In the genomic region with DNA sequence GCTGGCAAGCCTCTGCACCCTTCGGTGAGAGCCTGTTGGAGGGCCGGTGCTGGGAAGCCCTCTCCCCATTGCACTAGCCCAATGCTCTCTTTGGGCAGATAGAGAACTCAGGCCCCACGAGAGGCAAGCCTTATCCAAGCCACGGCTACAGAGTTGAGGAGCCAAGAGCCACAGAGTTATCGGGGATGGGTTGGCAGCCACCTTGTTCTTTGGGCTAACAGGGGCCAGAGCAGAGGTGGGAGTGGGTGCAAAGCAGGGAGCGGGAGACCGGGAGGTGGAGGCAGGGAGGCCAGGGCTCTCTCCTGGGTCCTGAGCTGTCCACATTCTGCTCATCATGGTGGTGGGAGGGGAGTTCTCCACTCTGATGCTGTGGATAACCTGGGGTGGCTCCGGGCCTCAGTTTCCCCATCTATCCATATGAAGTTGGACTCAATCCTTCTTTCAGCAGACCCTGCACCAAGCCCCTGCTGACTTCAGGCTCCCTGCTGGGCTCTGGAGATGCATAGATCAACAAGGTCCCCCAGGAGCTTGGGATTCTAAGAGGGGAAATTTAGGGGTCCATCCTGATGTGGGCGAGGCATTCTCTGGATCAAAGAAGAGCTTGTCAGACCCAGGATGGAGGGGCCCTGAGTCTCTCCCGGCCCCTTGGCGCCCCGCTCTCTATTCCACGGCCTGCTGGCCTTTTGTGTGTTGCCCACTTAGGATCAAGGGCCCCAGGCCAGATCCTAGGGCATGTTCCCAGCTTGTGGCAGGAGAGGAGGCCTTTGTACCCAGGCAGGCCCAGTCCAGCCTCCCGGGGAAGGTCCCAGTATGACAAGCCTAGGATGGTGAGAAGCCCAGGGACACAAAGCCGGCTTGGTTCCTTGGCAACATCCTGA, we compare ENCODE assay signal across 13 cellular contexts. TPM values are rescaled to one million over a fixed set of nuclear protein-coding genes. Genes with fewer than 3 reads are reported as not detected.
DNase-seq lines count a peak whose midpoint lies in the region; ATAC-seq and TF ChIP-seq lines count a peak whose summit lies in the region.
"Had no signal": no experiment of that assay in that cellular context is flagged by ENCODE, and none has a peak within 500 bp of the region (broad histone marks: within the 10 kb centered on the region; RNA-seq: fewer than 3 reads in every experiment).

No MANE protein-coding gene starts in this region.

- H3K14ac ChIP-seq in H9 (ENCODE audit: insufficient read depth, low read length) (no peak overlapping the region), mesenchymal stem cell (ENCODE audit: low read length in 2 of 2) (no peak overlapping the region)

- no peaks in the 10 kb centered on the region for H4K20me1 ChIP-seq in H9 (ENCODE audit: control insufficient read depth, insufficient read depth, insufficient read length)

- H3K4ac ChIP-seq in H9 (ENCODE audit: low read depth, low read length) (no peak overlapping the region), mesenchymal stem cell (ENCODE audit: low read depth in 1 of 2, low read length in 2 of 2) (no peak overlapping the region)

- H3K18ac ChIP-seq in H9 (ENCODE audit: insufficient read length, low read depth, low read length) (no peak overlapping the region), mesenchymal stem cell (ENCODE audit: low read depth in 1 of 2, low read length in 2 of 2) (no peak overlapping the region)

- H4K91ac ChIP-seq in H9 (ENCODE audit: insufficient read length, low read depth, low read length) (no peak overlapping the region), mesenchymal stem cell (ENCODE audit: low read length) (no peak overlapping the region)

- no peak overlapping the region for H3K9ac ChIP-seq in H9 (ENCODE audit: extremely low read depth, insufficient read length, low read length)
- H3K9ac ChIP-seq in colonic mucosa (ENCODE audit: low read depth in 2 of 2, low read length in 2 of 2), result peak overlapping the region; percentile 27 to 65
- no peak overlapping the region for H3K9ac ChIP-seq in mesenchymal stem cell (ENCODE audit: low read length)

- H3K4me1 ChIP-seq in H9 (ENCODE audit: insufficient read depth, low read length), result peaks cover 3% of the 10 kb centered on the region; the same call in 1 of the 2 replicates
- H3K4me1 ChIP-seq in colonic mucosa, result no peaks in the 10 kb centered on the region
- peaks cover 16% of the 10 kb centered on the region for H3K4me1 ChIP-seq in mesenchymal stem cell (ENCODE audit: control insufficient read depth, insufficient read depth, low read depth, low read length)

- DNase-seq in H9 (no peak), colonic mucosa (peak; percentile 55), mesenchymal stem cell (no peak), NCI-H2029 treated with DMSO at 0.1 percent for 48 hours (lab: John Stamatoyannopoulos, UW) (no peak), sciatic nerve (ENCODE audit: low spot score) (no peak), RPMI8226 (no peak)
- DNase-seq in activated CD4-positive, CD25-positive, alpha-beta regulatory T cell treated with anti-CD3 and anti-CD28 coated beads, Interleukin-2, amount 50 U/mL, for 72 hours, result no peak
- DNase-seq: activated gamma-delta T cell treated with Interleukin-2 at 50 U/mL for 16 hours had no signal

- peak overlapping the region; percentile 14 for H3K4me2 ChIP-seq in H9 (ENCODE audit: insufficient read depth, insufficient read length, low read length)
- H3K4me2 ChIP-seq in mesenchymal stem cell (ENCODE audit: low read length, poor library complexity, severe bottlenecking), result peak overlapping the region; percentile 64

- intact Hi-C loops in colonic mucosa (cut with DNase I), result no loop called here
- intact Hi-C loops in sciatic nerve (cut with DNase I), result no loop called here

- H4K8ac ChIP-seq in H9 (replicated peaks; ENCODE audit: insufficient read length, low read depth, low read length) (no peak overlapping the region), mesenchymal stem cell (ENCODE audit: low read length) (no peak overlapping the region)

- peaks cover 18 to 25% of the 10 kb centered on the region in 2 experiments for H3K4me1 Mint-ChIP-seq in H9

- H3K4me3 Mint-ChIP-seq in H9, result peak overlapping the region in 1 of 2 experiments; percentile 68; a peak in 2 of 5 replicates

- H2AK5ac ChIP-seq in H9 (ENCODE audit: insufficient read length, low read length) (no peak overlapping the region), mesenchymal stem cell (ENCODE audit: low read length, severe bottlenecking) (peak overlapping the region; percentile 27)

- H4K5ac ChIP-seq in H9 (ENCODE audit: insufficient read length, low read depth, low read length), result no peak overlapping the region

- H3K23ac ChIP-seq in H9 (ENCODE audit: insufficient read length, low read depth, low read length) (no peak overlapping the region), mesenchymal stem cell (ENCODE audit: low read length in 2 of 2) (no peak overlapping the region)

- H3K79me2 ChIP-seq in H9 (ENCODE audit: insufficient read depth, low read length), result no peaks in the 10 kb centered on the region

- H3K27ac ChIP-seq in H9 (ENCODE audit: insufficient read length, low read depth, low read length) (no peak overlapping the region), colonic mucosa (no peak overlapping the region), mesenchymal stem cell (ENCODE audit: low read length, poor library complexity, severe bottlenecking) (peak overlapping the region; percentile 82), skin epidermis (peak overlapping the region in 14 of 21 experiments; percentile 15 to 85 (median 67))
- H3K27ac ChIP-seq: C4-2B had no signal

- no peaks in the 10 kb centered on the region for H3K23me2 ChIP-seq in H9 (ENCODE audit: insufficient read length, low read depth, low read length, poor library complexity, severe bottlenecking)

- no peaks in the 10 kb centered on the region for H3K27me3 ChIP-seq in H9 (ENCODE audit: insufficient read depth, low read length)
- no peaks in the 10 kb centered on the region for H3K27me3 ChIP-seq in colonic mucosa
- peaks cover 0 to 48% of the 10 kb centered on the region in 2 experiments for H3K27me3 ChIP-seq in mesenchymal stem cell (ENCODE audit: control insufficient read depth in 1 of 2, insufficient read depth in 1 of 2, low read length in 2 of 2)

- no peak overlapping the region for H3K27ac Mint-ChIP-seq in H9

- no peaks in the 10 kb centered on the region for H3K9me3 Mint-ChIP-seq in H9

- H2BK5ac ChIP-seq in H9 (ENCODE audit: insufficient read length, low read length) (no peak overlapping the region), mesenchymal stem cell (ENCODE audit: low read depth, low read length, poor library complexity, severe bottlenecking) (no peak overlapping the region)

- H3K27me3 Mint-ChIP-seq in H9 (ENCODE audit: low read depth), result peaks cover 2% of the 10 kb centered on the region; the same call in 1 of the 2 replicates

- H3K56ac ChIP-seq in H9 (ENCODE audit: insufficient read length, low read depth, low read length), result no peak overlapping the region

- H3K36me3 ChIP-seq in colonic mucosa, result no peaks in the 10 kb centered on the region
- H3K36me3 ChIP-seq in mesenchymal stem cell (ENCODE audit: control insufficient read depth in 1 of 2, insufficient read depth in 2 of 2, low read depth in 1 of 2, low read length in 2 of 2), result peaks cover 0 to under 1% of the 10 kb centered on the region in 2 experiments

- H3K79me1 ChIP-seq in H9 (ENCODE audit: insufficient read depth, low read depth, low read length, poor library complexity, severe bottlenecking) (no peaks in the 10 kb centered on the region), mesenchymal stem cell (replicated peaks; ENCODE audit: low read length, poor library complexity, severe bottlenecking) (peaks cover 8% of the 10 kb centered on the region)

- ATAC-seq in sciatic nerve, result no peak

- no peak overlapping the region for H2BK20ac ChIP-seq in H9 (ENCODE audit: low read depth, low read length, poor library complexity, severe bottlenecking)

- H2BK120ac ChIP-seq in H9 (ENCODE audit: low read depth, low read length, poor library complexity, severe bottlenecking) (no peak overlapping the region), mesenchymal stem cell (ENCODE audit: low read depth, low read length) (no peak overlapping the region)

- H3K4me3 ChIP-seq in colonic mucosa, result peak overlapping the region; percentile 26
- H3K4me3 ChIP-seq in mesenchymal stem cell (ENCODE audit: insufficient read depth in 1 of 2, low read depth in 1 of 2, low read length in 2 of 2), result peak overlapping the region in 1 of 2 experiments; percentile 58
- H3K4me3 ChIP-seq in skin epidermis, result peak overlapping the region in 6 of 7 experiments; percentile 21 to 52 (median 40)

- H3T11ph ChIP-seq in H9 (ENCODE audit: low read length), result no peak overlapping the region

- no peak overlapping the region for H2AFZ ChIP-seq in H9 (ENCODE audit: low read length)
- H2AFZ ChIP-seq in mesenchymal stem cell (ENCODE audit: low read depth, low read length), result no peak overlapping the region

- H3K36me3 Mint-ChIP-seq in H9 (ENCODE audit: insufficient read depth in 1 of 3, low read depth in 3 of 3), result no peaks in the 10 kb centered on the region

- H3K9me3 ChIP-seq in H9 (ENCODE audit: control insufficient read depth, low read depth, low read length), result no peaks in the 10 kb centered on the region
- H3K9me3 ChIP-seq in colonic mucosa, result no peaks in the 10 kb centered on the region
- H3K9me3 ChIP-seq in mesenchymal stem cell (ENCODE audit: control insufficient read depth, low read length), result no peaks in the 10 kb centered on the region

- H2BK12ac ChIP-seq in H9 (ENCODE audit: insufficient read length, low read depth, low read length), result no peak overlapping the region
- H2BK12ac ChIP-seq in mesenchymal stem cell (ENCODE audit: low read length in 2 of 2), result peak overlapping the region in 1 of 2 experiments; percentile 21

- H2BK15ac ChIP-seq in H9 (ENCODE audit: low read depth, low read length) (no peak overlapping the region), mesenchymal stem cell (ENCODE audit: low read depth, poor library complexity, severe bottlenecking) (peak overlapping the region; percentile 38)

- WGBS in H9 (ENCODE audit: extremely low coverage, insufficient read length, low lambda C conversion rate), result no CpG with 5 or more reads among the region's 15 CpGs
- WGBS in mesenchymal stem cell, result 77% methylated on average over 14 of the region's 15 CpGs

- TF ChIP-seq CTCF in H9 (conservative IDR thresholded peaks at IDR 0.05), result no peak
- TF ChIP-seq CTCF in colonic mucosa (IDR thresholded peaks at IDR 0.05), result no peak

RNA-seq across cellular contexts. Expression of gene CX3CL1, which starts 0.6 kb away (rescaled TPM):
- total RNA-seq in H9 (2021) (1.6 and 1.7 TPM in 2 replicates), colonic mucosa (1 to 10 TPM; 1.8 to 4.6 TPM), sciatic nerve (21.3 TPM)
- polyA plus RNA-seq in mesenchymal stem cell (2013, experiment 1 of 2), result 1.5 TPM
- 1.5 TPM for polyA plus RNA-seq in mesenchymal stem cell (2013, experiment 2 of 2)
- total RNA-seq: NCI-H460 had no signal

RNA-seq across cellular contexts. Expression of gene CCL22, which starts 13.2 kb away (rescaled TPM):
- 0.09 TPM in 1 of 2 replicates, not detected in the other for total RNA-seq in H9 (2021)
- total RNA-seq in colonic mucosa, result 1 to 10 TPM in 1 of 2 donors, under 1 TPM in 1; 0.24 to 1.7 TPM
- not detected for polyA plus RNA-seq in mesenchymal stem cell (2013, experiment 1 of 2)
- polyA plus RNA-seq in mesenchymal stem cell (2013, experiment 2 of 2), result not detected
- total RNA-seq in sciatic nerve, result 0.13 TPM
- total RNA-seq: dermis blood vessel endothelial cell, NCI-H460, SK-MEL-5 had no signal

RNA-seq across cellular contexts. Expression of gene CCL17, which starts 32.8 kb away (rescaled TPM):
- total RNA-seq in H9 (2021), result not detected in 2 replicates
- not detected for total RNA-seq in colonic mucosa
- polyA plus RNA-seq in mesenchymal stem cell (2013, experiment 1 of 2), result not detected
- not detected for polyA plus RNA-seq in mesenchymal stem cell (2013, experiment 2 of 2)
- not detected for total RNA-seq in sciatic nerve
- total RNA-seq: dermis blood vessel endothelial cell, NCI-H460 had no signal

Comparison
In these comparisons a context has a peak if more than half of its experiments do, and no peak if none do; other contexts are left out.
1. H3K27ac ChIP-seq: peak in mesenchymal stem cell (single experiment) and skin epidermis (14 of 21); none in H9 (single experiment) and colonic mucosa (single experiment).
2. H3K9ac ChIP-seq: peak in colonic mucosa (2 of 2); none in H9 (single experiment) and mesenchymal stem cell (single experiment).